Comparison of ENCODE assay signal across 8 cellular contexts in genomic region chr12:26614217-26614616, GRCh38.
DNase-seq lines count a peak whose midpoint lies in the region; ATAC-seq and TF ChIP-seq lines count a peak whose summit lies in the region.

No MANE protein-coding gene starts in this region.

- peak in 1 of 10 experiments; percentile 2 for DNase-seq in CD4-positive, alpha-beta T cell
- no peak for DNase-seq in HFF-Myc (ENCODE audit: extremely low read depth, low read depth)
- DNase-seq in UCSD-AML1 (lab: John Stamatoyannopoulos, UW; ENCODE audit: unreplicated experiment) = peak; percentile 32
- peak; percentile 32 to 82 (median 54) for DNase-seq in head of caudate nucleus
- DNase-seq in stimulated activated CD4-positive, alpha-beta T cell treated with anti-CD3 and anti-CD28 coated beads, Interleukin-4, amount 100 ng/mL, for 1 hour = peak; percentile 14
- no peak for DNase-seq in sigmoid colon

- H3K36me3 Mint-ChIP-seq in CD4-positive, alpha-beta T cell (ENCODE audit: low read depth) = peaks cover 24% of the 10 kb centered on the region

- POLR2A ChIA-PET in CD4-positive, alpha-beta T cell (lab: Charles Lee) = no interaction called here

- no peak for TF ChIP-seq POLR2A in sigmoid colon (IDR thresholded peaks at IDR 0.05)

- no peaks in the 10 kb centered on the region for H3K9me3 ChIP-seq in CD4-positive, alpha-beta T cell (ENCODE audit: control insufficient read depth, low read length)
- H3K9me3 ChIP-seq in sigmoid colon = no peaks in the 10 kb centered on the region

- no peak overlapping the region for H3K4me3 ChIP-seq in HFF-Myc (replicated peaks; ENCODE audit: low read depth, low read length)
- no peak overlapping the region for H3K4me3 ChIP-seq in sigmoid colon

- 8 to 44% methylated on average over 2 of the region's 2 CpGs for WGBS in sigmoid colon, 2 donors

- TF ChIP-seq CTCF in CD4-positive, alpha-beta T cell (IDR thresholded peaks at IDR 0.05) = peak; percentile 23
- TF ChIP-seq CTCF in HFF-Myc (IDR thresholded peaks at IDR 0.05; ENCODE audit: low read depth, low read length, missing control alignments) = peak; percentile 62
- TF ChIP-seq CTCF in sigmoid colon (IDR thresholded peaks at IDR 0.05) = peak in 1 of 4 experiments; percentile 14

- H3K27ac Mint-ChIP-seq in CD4-positive, alpha-beta T cell = no peak overlapping the region

- no peaks in the 10 kb centered on the region for H3K27me3 Mint-ChIP-seq in CD4-positive, alpha-beta T cell

- intact Hi-C loops in CD4-positive, alpha-beta T cell (cut with DNase I, micrococcal nuclease) = loop anchor here in 1 of 2 experiments (1.0 kb wide), 1 partner anchor 517 kb away; no protein-coding TSS in a partner anchor
- intact Hi-C loops in head of caudate nucleus (cut with DNase I) (loop anchor here (10.0 kb wide), 2 partner anchors 179 to 499 kb away; no protein-coding TSS in a partner anchor), sigmoid colon (cut with DNase I) (no loop called here)

- peaks cover 0 to 12% (median 0%) of the 10 kb centered on the region in 4 donors for H3K36me3 ChIP-seq in sigmoid colon

- H3K4me3 Mint-ChIP-seq in CD4-positive, alpha-beta T cell = no peak overlapping the region

- CTCF ChIA-PET in CD4-positive, alpha-beta T cell (lab: Charles Lee) = no interaction called here

- no peak for TF ChIP-seq EP300 in sigmoid colon (IDR thresholded peaks at IDR 0.05)

- no peaks in the 10 kb centered on the region for H3K9me3 Mint-ChIP-seq in CD4-positive, alpha-beta T cell

- ATAC-seq in CD4-positive, alpha-beta T cell (ENCODE audit: poor library complexity) = no peak
- ATAC-seq in GM21529 (IDR thresholded peaks at IDR 0.05; ENCODE audit: unreplicated experiment) (no peak), GM21717 (IDR thresholded peaks at IDR 0.05; ENCODE audit: unreplicated experiment) (no peak)

- H3K27ac ChIP-seq in CD4-positive, alpha-beta T cell (ENCODE audit: low read depth, low read length) = no peak overlapping the region
- H3K27ac ChIP-seq in sigmoid colon = no peak overlapping the region

- H3K27me3 ChIP-seq in CD4-positive, alpha-beta T cell (ENCODE audit: control insufficient read depth, insufficient read depth, low read length) = no peaks in the 10 kb centered on the region
- no peaks in the 10 kb centered on the region for H3K27me3 ChIP-seq in sigmoid colon

- no peaks in the 10 kb centered on the region for H3K4me1 Mint-ChIP-seq in CD4-positive, alpha-beta T cell (ENCODE audit: low read depth)

- no peaks in the 10 kb centered on the region for H3K4me1 ChIP-seq in sigmoid colon

Comparison
In these comparisons a context has a peak if more than half of its experiments do, and no peak if none do; other contexts are left out.
1. DNase-seq: peak in UCSD-AML1 (single experiment), head of caudate nucleus (42 of 42) and stimulated activated CD4-positive, alpha-beta T cell treated with anti-CD3 and anti-CD28 coated beads, Interleukin-4, amount 100 ng/mL, for 1 hour (single experiment); none in HFF-Myc (single experiment) and sigmoid colon (single experiment).